In genomic region chr5:117888688-117889087, GRCh38 we compare ENCODE assay signal across 9 cellular contexts.
DNase-seq lines count a peak whose midpoint lies in the region; ATAC-seq and TF ChIP-seq lines count a peak whose summit lies in the region.
"Had no signal": no experiment of that assay in that cellular context is flagged by ENCODE, and none has a peak within 500 bp of the region (broad histone marks: within the 10 kb centered on the region; RNA-seq: fewer than 3 reads in every experiment).

No MANE protein-coding gene starts in this region.

- H3K4me3 ChIP-seq in adipocyte (ENCODE audit: low read length) (peak overlapping the region; percentile 70), subcutaneous abdominal adipose tissue (ENCODE audit: low read depth in 1 of 5, low read length in 5 of 5) (peak overlapping the region; percentile 47 to 60 (median 52))

- H3K9me3 ChIP-seq in adipocyte (ENCODE audit: control insufficient read depth, low read length) (no peaks in the 10 kb centered on the region), subcutaneous abdominal adipose tissue (ENCODE audit: control insufficient read depth in 5 of 5, low read length in 5 of 5) (no peaks in the 10 kb centered on the region)

- H3K4me1 Mint-ChIP-seq in activated T-cell treated with anti-CD3 and anti-CD28 coated beads, Interleukin-2, amount 50 U/mL, for 72 hours (ENCODE audit: low read depth), result no peaks in the 10 kb centered on the region
- H3K4me1 Mint-ChIP-seq in endothelial cell (ENCODE audit: unreplicated experiment), result no peaks in the 10 kb centered on the region

- no peak for TF ChIP-seq CTCF in endothelial cell (IDR thresholded peaks at IDR 0.05; ENCODE audit: unreplicated experiment)

- H3K36me3 ChIP-seq in adipocyte (ENCODE audit: control insufficient read depth, insufficient read depth, low read length, severe bottlenecking) (no peaks in the 10 kb centered on the region), subcutaneous abdominal adipose tissue (ENCODE audit: control insufficient read depth in 5 of 5, insufficient read depth in 5 of 5, low read length in 5 of 5) (no peaks in the 10 kb centered on the region)

- H3K9ac ChIP-seq in adipocyte (ENCODE audit: low read length) (peak overlapping the region; percentile 47), subcutaneous abdominal adipose tissue (ENCODE audit: low read length in 5 of 5) (no peak overlapping the region)

- H3K9me3 Mint-ChIP-seq in activated T-cell treated with anti-CD3 and anti-CD28 coated beads, Interleukin-2, amount 50 U/mL, for 72 hours, result peaks cover 0 to 4% of the 10 kb centered on the region in 2 donors
- H3K9me3 Mint-ChIP-seq in endothelial cell (ENCODE audit: unreplicated experiment), result no peaks in the 10 kb centered on the region
- H3K9me3 Mint-ChIP-seq: stimulated activated naive CD8-positive, alpha-beta T cell treated with anti-CD3 and anti-CD28 coated beads, Interleukin-15, Interleukin-2, amounts not matched to agents 100 ng/mL and 50 ng/mL, for 24 hours had no signal

- no peak overlapping the region for H3K27ac ChIP-seq in subcutaneous abdominal adipose tissue (ENCODE audit: low read depth, low read length)

- ATAC-seq in activated T-cell treated with anti-CD3 and anti-CD28 coated beads, Interleukin-2, amount 50 U/mL, for 72 hours (replicated peaks in 1 of 2), result no peak
- peak; percentile 84 for ATAC-seq in HG03060 (IDR thresholded peaks at IDR 0.05; ENCODE audit: low read depth, unreplicated experiment)

- DNase-seq in activated T-cell treated with anti-CD3 and anti-CD28 coated beads, Interleukin-2, amount 50 U/mL, for 72 hours, result no peak
- no peak for DNase-seq in activated T-cell treated with anti-CD3 and anti-CD28 coated beads, Interleukin-2, amount 50 U/mL, for 1 hour
- DNase-seq in adipocyte (ENCODE audit: low read depth), result no peak
- no peak for DNase-seq in inferior parietal cortex (ENCODE audit: extremely low spot score)
- DNase-seq in endothelial cell (ENCODE audit: low spot score), result no peak
- no peak for DNase-seq in middle frontal gyrus (ENCODE audit: extremely low spot score, low spot score)

- peaks cover 4% of the 10 kb centered on the region for H3K4me1 ChIP-seq in adipocyte (ENCODE audit: control insufficient read depth, insufficient read depth, low read length)
- H3K4me1 ChIP-seq in subcutaneous abdominal adipose tissue (ENCODE audit: control insufficient read depth in 5 of 5, insufficient read depth in 5 of 5, low read length in 5 of 5), result peaks cover 0 to 8% (median 3%) of the 10 kb centered on the region in 5 donors

- H3K27me3 ChIP-seq in adipocyte (replicated peaks; ENCODE audit: control insufficient read depth, insufficient read depth, low read length), result no peaks in the 10 kb centered on the region
- no peaks in the 10 kb centered on the region for H3K27me3 ChIP-seq in subcutaneous abdominal adipose tissue (ENCODE audit: control insufficient read depth in 5 of 5, insufficient read depth in 4 of 5, low read length in 5 of 5)

- H3K27ac Mint-ChIP-seq in activated T-cell treated with anti-CD3 and anti-CD28 coated beads, Interleukin-2, amount 50 U/mL, for 72 hours, result no peak overlapping the region
- H3K27ac Mint-ChIP-seq in endothelial cell (ENCODE audit: unreplicated experiment), result no peak overlapping the region
- H3K27ac Mint-ChIP-seq: stimulated activated naive CD8-positive, alpha-beta T cell treated with anti-CD3 and anti-CD28 coated beads, Interleukin-15, Interleukin-2, amounts not matched to agents 100 ng/mL and 50 ng/mL, for 24 hours had no signal

- H3K36me3 Mint-ChIP-seq in activated T-cell treated with anti-CD3 and anti-CD28 coated beads, Interleukin-2, amount 50 U/mL, for 72 hours (ENCODE audit: insufficient read depth in 2 of 2), result no peaks in the 10 kb centered on the region
- H3K36me3 Mint-ChIP-seq in endothelial cell (ENCODE audit: low read depth, unreplicated experiment), result no peaks in the 10 kb centered on the region

- H3K4me3 Mint-ChIP-seq in activated T-cell treated with anti-CD3 and anti-CD28 coated beads, Interleukin-2, amount 50 U/mL, for 72 hours, result peak overlapping the region; percentile 23 to 54
- H3K4me3 Mint-ChIP-seq in endothelial cell (ENCODE audit: unreplicated experiment), result no peak overlapping the region
- H3K4me3 Mint-ChIP-seq: stimulated activated naive CD8-positive, alpha-beta T cell treated with anti-CD3 and anti-CD28 coated beads, Interleukin-15, Interleukin-2, amounts not matched to agents 100 ng/mL and 50 ng/mL, for 24 hours had no signal

- H3K27me3 Mint-ChIP-seq in activated T-cell treated with anti-CD3 and anti-CD28 coated beads, Interleukin-2, amount 50 U/mL, for 72 hours (ENCODE audit: low read depth), result no peaks in the 10 kb centered on the region
- no peaks in the 10 kb centered on the region for H3K27me3 Mint-ChIP-seq in endothelial cell (ENCODE audit: unreplicated experiment)
- H3K27me3 Mint-ChIP-seq: stimulated activated naive CD8-positive, alpha-beta T cell treated with anti-CD3 and anti-CD28 coated beads, Interleukin-15, Interleukin-2, amounts not matched to agents 100 ng/mL and 50 ng/mL, for 24 hours had no signal
